Comparison of ENCODE assay signal across 17 cellular contexts in genomic region chr17:31754239-31754945, GRCh38.
DNase-seq lines count a peak whose midpoint lies in the region; ATAC-seq, FAIRE-seq and TF ChIP-seq lines count a peak whose summit lies in the region.
"Had no signal": no experiment of that assay in that cellular context is flagged by ENCODE, and none has a peak within 500 bp of the region (broad histone marks: within the 10 kb centered on the region; RNA-seq: fewer than 3 reads in every experiment).

No MANE protein-coding gene starts in this region.

- H3K27me3 ChIP-seq in BJ (ENCODE audit: control insufficient read depth, insufficient read depth, low read length) (no peaks in the 10 kb centered on the region), MG63 (no peaks in the 10 kb centered on the region)
- H3K27me3 ChIP-seq: heart left ventricle, right lobe of liver, thyroid gland had no signal

- FAIRE-seq in D721Med (lab: Jason Lieb, UNC) = no peak

- intact Hi-C loops in posterior vena cava (cut with DNase I) = no loop called here

- TF ChIP-seq CTCF in BJ (IDR thresholded peaks at IDR 0.05; ENCODE audit: insufficient read depth, low read depth, low read length) (no peak), epithelial cell of esophagus (IDR thresholded peaks at IDR 0.05; ENCODE audit: insufficient read depth, low read depth, low read length, missing control alignments) (no peak), D721Med (IDR thresholded peaks at IDR 0.05; ENCODE audit: insufficient read depth, missing control alignments) (no peak)

- H3K9me3 ChIP-seq in MG63 (peaks cover 5% of the 10 kb centered on the region), mesodermal cell (ENCODE audit: control insufficient read depth, low read length) (no peaks in the 10 kb centered on the region)
- H3K9me3 ChIP-seq: heart left ventricle, right lobe of liver, thyroid gland had no signal

- 92% methylated on average over 5 to 7 of the region's 7 CpGs for WGBS in mesodermal cell (ENCODE audit: insufficient coverage in 2 of 2), 2 experiments

- CTCF ChIA-PET in BJ (lab: Yijun Ruan, JAX) = interaction anchor here (0.6 to 1.4 kb wide), 2 partner anchors 8 to 10 kb away, joined by 3 to 4 read pairs; no protein-coding TSS in a partner anchor

- no peaks in the 10 kb centered on the region for H3K36me3 ChIP-seq in BJ (ENCODE audit: control insufficient read depth, insufficient read depth, low read length)
- H3K36me3 ChIP-seq in MG63 = no peaks in the 10 kb centered on the region
- no peaks in the 10 kb centered on the region for H3K36me3 ChIP-seq in mesodermal cell (ENCODE audit: control insufficient read depth, insufficient read depth, low read length)
- H3K36me3 ChIP-seq: heart left ventricle, right lobe of liver, thyroid gland, WERI-Rb-1 had no signal

- H3K4me3 ChIP-seq in BJ (ENCODE audit: low read depth, low read length) = no peak overlapping the region
- no peak overlapping the region for H3K4me3 ChIP-seq in MG63
- no peak overlapping the region for H3K4me3 ChIP-seq in epithelial cell of esophagus (ENCODE audit: low read length)
- no peak overlapping the region for H3K4me3 ChIP-seq in mesodermal cell (ENCODE audit: extremely low read depth, insufficient read depth, low read length, poor library complexity, severe bottlenecking)
- H3K4me3 ChIP-seq: GM23338, heart left ventricle, right lobe of liver, thyroid gland had no signal

- POLR2A ChIA-PET in BJ (lab: Charles Lee) = no interaction called here

- DNase-seq in BJ (ENCODE audit: low read depth) (peak; percentile 72), MG63 (peak; percentile 82), epithelial cell of esophagus (ENCODE audit: low read depth) (peak; percentile 56), D721Med (ENCODE audit: insufficient read length, low spot score) (no peak), NCI-H345 treated with DMSO at 0.1 percent for 48 hours (lab: John Stamatoyannopoulos, UW; ENCODE audit: unreplicated experiment) (no peak), posterior vena cava (ENCODE audit: low spot score) (no peak)
- DNase-seq: activated T-cell treated with anti-CD3 and anti-CD28 coated beads, Interleukin-2, amount 50 U/mL, for 72 hours; heart left ventricle; KBM-7; midbrain; right lobe of liver; thyroid gland; WERI-Rb-1 had no signal

- peak overlapping the region; percentile 74 for H3K27ac ChIP-seq in mesodermal cell (ENCODE audit: low read depth, low read length, severe bottlenecking)
- H3K27ac ChIP-seq: heart left ventricle, right lobe of liver, thyroid gland, WERI-Rb-1 had no signal

- H3K4me1 ChIP-seq in mesodermal cell (ENCODE audit: control insufficient read depth, insufficient read depth, low read length, poor library complexity, severe bottlenecking) = no peaks in the 10 kb centered on the region
- H3K4me1 ChIP-seq: thyroid gland had no signal

- ATAC-seq in GM18519 (IDR thresholded peaks at IDR 0.05; ENCODE audit: low FRiP score, unreplicated experiment) = no peak
- ATAC-seq: activated T-cell treated with anti-CD3 and anti-CD28 coated beads, Interleukin-2, amount 50 U/mL, for 72 hours; GM23338; Right ventricle myocardium inferior had no signal

Comparison
In these comparisons a context has a peak if more than half of its experiments do, and no peak if none do; other contexts are left out.
1. DNase-seq: peak in BJ (single experiment), MG63 (single experiment) and epithelial cell of esophagus (single experiment); none in D721Med (single experiment), NCI-H345 treated with DMSO at 0.1 percent for 48 hours (single experiment) and posterior vena cava (single experiment).